37 cellular contexts compared by ENCODE assay signal in the genomic region with DNA sequence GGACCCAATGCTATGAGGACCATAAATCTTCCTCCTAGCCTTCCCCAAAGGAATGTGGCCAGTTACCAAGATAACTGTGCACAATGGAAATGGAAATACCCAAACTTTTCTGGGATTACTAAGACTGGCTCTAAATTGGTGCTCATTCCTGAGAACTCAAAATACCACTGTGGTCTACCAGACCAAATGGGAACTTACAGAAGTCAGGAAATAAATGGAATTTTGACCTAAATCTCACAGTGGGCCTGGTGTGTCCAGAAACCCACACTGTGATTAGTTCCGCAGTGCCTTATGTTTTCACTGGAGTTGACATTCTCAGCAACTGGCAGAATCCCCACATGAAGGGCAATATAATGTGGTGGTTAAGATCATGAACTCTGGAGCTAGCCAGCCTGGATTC.
A peak's percentile ranks its signal among the peaks of the same experiment; 100 is the strongest.
DNase-seq lines count a peak whose midpoint lies in the region; ATAC-seq, FAIRE-seq and TF ChIP-seq lines count a peak whose summit lies in the region.
"Had no signal": no experiment of that assay in that cellular context is flagged by ENCODE, and none has a peak within 500 bp of the region (broad histone marks: within the 10 kb centered on the region; RNA-seq: fewer than 3 reads in every experiment).

No MANE protein-coding gene starts in this region.

- no peak overlapping the region for H3K18ac ChIP-seq in mesendoderm (ENCODE audit: low read length)

- H3K27me3 Mint-ChIP-seq in stimulated activated naive B cell treated with anti-CD40 and anti-IgM and Interleukin-4, amounts not matched to agents 10 μg/mL and 1 μg/mL and 100 μg/mL, for 72 hours = peaks cover 4 to 7% of the 10 kb centered on the region in 2 donors
- H3K27me3 Mint-ChIP-seq: effector memory CD8-positive, alpha-beta T cell; naive thymus-derived CD8-positive, alpha-beta T cell; stimulated activated naive CD8-positive, alpha-beta T cell treated with anti-CD3 and anti-CD28 coated beads, Interleukin-15, amount 100 ng/mL, for 72 hours had no signal

- FAIRE-seq in GM12891 (lab: Jason Lieb, UNC) = peak; percentile 81
- FAIRE-seq: A549 had no signal

- DNase-seq in AG08395 (ENCODE audit: low spot score) (peak; percentile 60), GM12891 (ENCODE audit: insufficient read length, low spot score) (no peak), amniotic epithelial cell (ENCODE audit: low read depth) (peak; percentile 24), kidney tubule cell (ENCODE audit: low spot score) (peak; percentile 4), mesendoderm (no peak)
- DNase-seq in stimulated activated naive B cell treated with anti-CD40 and anti-IgM and Interleukin-4, amounts not matched to agents 10 μg/mL and 1 μg/mL and 100 μg/mL, for 72 hours = no peak
- DNase-seq: activated B cell treated with CpG ODN at 0.5 μM for 24 hours; activated CD4-positive, alpha-beta T cell treated with anti-CD3 and anti-CD28 coated beads, Interleukin-2, amount 50 U/mL, for 4 hours; activated naive CD4-positive, alpha-beta T cell; activated T-cell treated with anti-CD3 and anti-CD28 coated beads, Interleukin-2, amount 50 U/mL, for 72 hours; Caco-2; colonic mucosa; DMS79 treated with DMSO at 0.1 percent for 48 hours; effector memory CD8-positive, alpha-beta T cell; hypothalamus; left ventricle myocardium superior; MG63; naive thymus-derived CD8-positive, alpha-beta T cell; NCI-H1105 treated with DMSO at 0.1 percent for 48 hours; NCI-H2029 treated with DMSO at 0.1 percent for 48 hours; NCI-H2227 treated with DMSO at 0.1 percent for 48 hours; NCI-H69; occipital lobe; psoas muscle; SHP77; stimulated activated naive CD8-positive, alpha-beta T cell treated with anti-CD3 and anti-CD28 coated beads, Interleukin-15, amount 100 ng/mL, for 72 hours; SW 1271; T1000; tibial artery had no signal

- no peaks in the 10 kb centered on the region for H3K36me3 ChIP-seq in mesendoderm (ENCODE audit: control insufficient read depth, insufficient read depth, low read length)
- H3K36me3 ChIP-seq: BLaER1 treated with 17β-estradiol and CSF1 and Interleukin-3, amounts not matched to agents 10 nM and 100 nM; cardiac muscle cell; colonic mucosa; gastroesophageal sphincter; HAP-1; MG63; tibial artery had no signal

- H3K4me2 ChIP-seq in mesendoderm (ENCODE audit: low read length) = no peak overlapping the region
- H3K4me2 ChIP-seq: A549; BLaER1 treated with 17β-estradiol and CSF1 and Interleukin-3, amounts not matched to agents 10 nM and 100 nM had no signal

- no peaks in the 10 kb centered on the region for H3K79me2 ChIP-seq in mesendoderm (ENCODE audit: control insufficient read depth, insufficient read depth, low read length)

- H3K4me1 ChIP-seq in mesendoderm (ENCODE audit: control insufficient read depth, low read depth, low read length) = no peaks in the 10 kb centered on the region
- H3K4me1 ChIP-seq: A549, colonic mucosa, HAP-1, tibial artery had no signal

- H3K27ac ChIP-seq in mesendoderm (ENCODE audit: low read depth, low read length) = no peak overlapping the region
- H3K27ac ChIP-seq: A549; BLaER1 treated with 17β-estradiol and CSF1 and Interleukin-3, amounts not matched to agents 10 nM and 100 nM; cardiac muscle cell; colonic mucosa; gastroesophageal sphincter; psoas muscle; tibial artery had no signal

- ATAC-seq in stimulated activated naive B cell treated with anti-CD40 and anti-IgM and Interleukin-4, amounts not matched to agents 10 μg/mL and 1 μg/mL and 100 μg/mL, for 72 hours (replicated peaks) = no peak
- ATAC-seq in GM18505 (IDR thresholded peaks at IDR 0.05; ENCODE audit: unreplicated experiment) (no peak), HG03045 (IDR thresholded peaks at IDR 0.05; ENCODE audit: unreplicated experiment) (no peak)
- ATAC-seq: A549; activated T-cell treated with anti-CD3 and anti-CD28 coated beads, Interleukin-2, amount 50 U/mL, for 72 hours; effector memory CD8-positive, alpha-beta T cell; gastroesophageal sphincter; left ventricle myocardium superior; naive thymus-derived CD8-positive, alpha-beta T cell; psoas muscle; stimulated activated naive CD8-positive, alpha-beta T cell treated with anti-CD3 and anti-CD28 coated beads, Interleukin-15, amount 100 ng/mL, for 72 hours had no signal

- H3K23ac ChIP-seq in mesendoderm (ENCODE audit: low read length) = no peak overlapping the region

- no peaks in the 10 kb centered on the region for H3K9me3 Mint-ChIP-seq in stimulated activated naive B cell treated with anti-CD40 and anti-IgM and Interleukin-4, amounts not matched to agents 10 μg/mL and 1 μg/mL and 100 μg/mL, for 72 hours
- H3K9me3 Mint-ChIP-seq: activated B cell treated with CpG ODN at 0.5 μM for 24 hours; activated T-cell treated with anti-CD3 and anti-CD28 coated beads, Interleukin-2, amount 50 U/mL, for 72 hours; effector memory CD8-positive, alpha-beta T cell; mesothelial cell of epicardium; naive thymus-derived CD8-positive, alpha-beta T cell; stimulated activated naive CD8-positive, alpha-beta T cell treated with anti-CD3 and anti-CD28 coated beads, Interleukin-15, amount 100 ng/mL, for 72 hours had no signal

- H4K5ac ChIP-seq in mesendoderm (ENCODE audit: low read length) = no peak overlapping the region

- H3K27ac Mint-ChIP-seq in stimulated activated naive B cell treated with anti-CD40 and anti-IgM and Interleukin-4, amounts not matched to agents 10 μg/mL and 1 μg/mL and 100 μg/mL, for 72 hours = no peak overlapping the region
- H3K27ac Mint-ChIP-seq: activated B cell treated with CpG ODN at 0.5 μM for 24 hours; activated T-cell treated with anti-CD3 and anti-CD28 coated beads, Interleukin-2, amount 50 U/mL, for 72 hours; effector memory CD8-positive, alpha-beta T cell; mesothelial cell of epicardium; naive thymus-derived CD8-positive, alpha-beta T cell; stimulated activated naive CD8-positive, alpha-beta T cell treated with anti-CD3 and anti-CD28 coated beads, Interleukin-15, amount 100 ng/mL, for 72 hours had no signal

- H3K4me3 ChIP-seq in mesendoderm (ENCODE audit: low read length) = no peak overlapping the region
- H3K4me3 ChIP-seq: A549; BLaER1 treated with 17β-estradiol and CSF1 and Interleukin-3, amounts not matched to agents 10 nM and 100 nM; cardiac muscle cell; colonic mucosa; gastroesophageal sphincter; HAP-1; MG63; psoas muscle; tibial artery had no signal

- TF ChIP-seq POLR2A in GM12891 (IDR thresholded peaks at IDR 0.05; ENCODE audit: low read depth, low read length) = no peak
- no peak for TF ChIP-seq POLR2A in GM18505 (IDR thresholded peaks at IDR 0.05; ENCODE audit: borderline replicate concordance, extremely low read depth, insufficient read depth, insufficient read length)

- H3K36me3 Mint-ChIP-seq in stimulated activated naive B cell treated with anti-CD40 and anti-IgM and Interleukin-4, amounts not matched to agents 10 μg/mL and 1 μg/mL and 100 μg/mL, for 72 hours = no peaks in the 10 kb centered on the region
- H3K36me3 Mint-ChIP-seq: mesothelial cell of epicardium; naive thymus-derived CD8-positive, alpha-beta T cell had no signal

- no peak overlapping the region for H2BK5ac ChIP-seq in mesendoderm (ENCODE audit: low read length)

- H3K56ac ChIP-seq in mesendoderm (ENCODE audit: low read length) = no peak overlapping the region

- WGBS in mesendoderm (ENCODE audit: extremely low coverage, insufficient coverage, low lambda C conversion rate) = no CpG with 5 or more reads among the region's 1 CpG

- H3K4me3 Mint-ChIP-seq in stimulated activated naive B cell treated with anti-CD40 and anti-IgM and Interleukin-4, amounts not matched to agents 10 μg/mL and 1 μg/mL and 100 μg/mL, for 72 hours = no peak overlapping the region
- H3K4me3 Mint-ChIP-seq: activated B cell treated with CpG ODN at 0.5 μM for 24 hours; activated T-cell treated with anti-CD3 and anti-CD28 coated beads, Interleukin-2, amount 50 U/mL, for 72 hours; effector memory CD8-positive, alpha-beta T cell; mesothelial cell of epicardium; naive thymus-derived CD8-positive, alpha-beta T cell; stimulated activated naive CD8-positive, alpha-beta T cell treated with anti-CD3 and anti-CD28 coated beads, Interleukin-15, amount 100 ng/mL, for 72 hours had no signal

- no peaks in the 10 kb centered on the region for H3K27me3 ChIP-seq in mesendoderm (ENCODE audit: insufficient read depth, low read length, poor library complexity)
- H3K27me3 ChIP-seq: BLaER1 treated with 17β-estradiol and CSF1 and Interleukin-3, amounts not matched to agents 10 nM and 100 nM; cardiac muscle cell; colonic mucosa; gastroesophageal sphincter; MG63; tibial artery had no signal

- no peak overlapping the region for H2BK120ac ChIP-seq in mesendoderm (ENCODE audit: low read depth, low read length)

- H3K9ac ChIP-seq in mesendoderm (ENCODE audit: low read length) = no peak overlapping the region
- H3K9ac ChIP-seq: BLaER1 treated with 17β-estradiol and CSF1 and Interleukin-3, amounts not matched to agents 10 nM and 100 nM had no signal

- H2AK5ac ChIP-seq in mesendoderm (ENCODE audit: low read length) = no peak overlapping the region

- no peak overlapping the region for H4K8ac ChIP-seq in mesendoderm (ENCODE audit: low read depth, low read length)

- H3K4ac ChIP-seq in mesendoderm (ENCODE audit: low read depth, low read length) = no peak overlapping the region

- no peaks in the 10 kb centered on the region for H3K79me1 ChIP-seq in mesendoderm (ENCODE audit: low read length)

- H2BK15ac ChIP-seq in mesendoderm (replicated peaks; ENCODE audit: low read depth) = no peak overlapping the region

- H3K4me1 Mint-ChIP-seq in stimulated activated naive B cell treated with anti-CD40 and anti-IgM and Interleukin-4, amounts not matched to agents 10 μg/mL and 1 μg/mL and 100 μg/mL, for 72 hours = peaks cover 0 to 1% of the 10 kb centered on the region in 2 donors
- H3K4me1 Mint-ChIP-seq: activated B cell treated with CpG ODN at 0.5 μM for 24 hours; mesothelial cell of epicardium; naive thymus-derived CD8-positive, alpha-beta T cell; stimulated activated naive CD8-positive, alpha-beta T cell treated with anti-CD3 and anti-CD28 coated beads, Interleukin-15, amount 100 ng/mL, for 72 hours had no signal

TF ChIP-seq in GM12891, 5 proteins besides CTCF, POLR2A, EP300 and RAD21:
- TF ChIP-seq POLR2AphosphoS5 (IDR thresholded peaks at IDR 0.05; ENCODE audit: low read depth, low read length) (no peak), TAF1 (IDR thresholded peaks at IDR 0.05; ENCODE audit: low read depth, low read length) (no peak), SPI1 (IDR thresholded peaks at IDR 0.05; ENCODE audit: low read depth, low read length) (no peak), PAX5 (IDR thresholded peaks at IDR 0.05; ENCODE audit: insufficient read depth, low read length, severe bottlenecking) (no peak), POU2F2 (IDR thresholded peaks at IDR 0.05; ENCODE audit: low read depth, low read length) (no peak)

Comparison
In these comparisons a context has a peak if more than half of its experiments do, and no peak if none do; other contexts are left out.
1. DNase-seq: peak in AG08395 (single experiment), amniotic epithelial cell (single experiment) and kidney tubule cell (single experiment); none in GM12891 (single experiment), stimulated activated naive B cell treated with anti-CD40 and anti-IgM and Interleukin-4, amounts not matched to agents 10 μg/mL and 1 μg/mL and 100 μg/mL, for 72 hours (single experiment) and mesendoderm (single experiment).